Comparison of ENCODE assay signal across 8 cellular contexts in the genomic region with DNA sequence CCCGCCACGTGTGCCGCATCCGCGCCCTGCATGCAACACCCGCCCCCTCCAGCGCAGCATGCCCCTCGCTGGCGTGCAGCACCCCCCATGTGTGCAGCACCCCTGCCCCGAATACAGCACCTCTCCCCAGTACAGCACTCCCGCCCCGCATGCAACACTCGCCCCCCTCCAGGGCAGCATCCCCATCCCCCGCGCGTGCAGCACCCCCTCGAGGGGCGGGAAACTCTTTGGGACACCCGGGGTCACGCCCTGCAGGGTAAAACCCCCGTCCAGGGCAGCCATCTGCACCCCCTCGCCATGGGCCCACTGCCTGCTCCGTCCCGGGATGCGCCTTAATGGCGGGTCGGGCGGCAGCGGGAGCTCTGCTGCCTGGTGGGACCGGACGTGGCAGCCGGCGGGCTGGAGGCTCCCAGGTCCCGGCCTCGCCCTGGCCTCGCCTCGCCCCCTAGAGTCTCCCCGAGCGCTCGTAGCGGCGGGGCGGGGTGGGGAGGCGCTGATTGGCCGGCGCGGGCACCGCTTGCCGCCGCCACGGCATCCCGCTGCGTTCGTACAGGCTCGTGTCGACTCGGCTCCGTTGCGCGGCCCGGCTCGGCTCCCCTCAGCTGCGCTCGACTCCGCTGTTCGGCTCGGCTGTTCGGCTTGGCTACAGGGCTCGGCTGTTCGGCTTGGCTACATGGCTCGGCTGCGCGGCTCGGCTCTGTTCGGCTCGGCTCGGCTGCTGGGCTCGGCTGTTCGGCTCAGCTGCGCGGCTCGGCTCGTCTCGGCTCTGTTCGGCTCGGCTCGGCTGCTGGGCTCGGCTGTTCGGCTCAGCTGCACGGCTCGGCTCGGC. TPM values are rescaled to one million over a fixed set of nuclear protein-coding genes. Genes with fewer than 3 reads are reported as not detected.
A peak's percentile ranks its signal among the peaks of the same experiment; 100 is the strongest.
DNase-seq lines count a peak whose midpoint lies in the region; ATAC-seq and TF ChIP-seq lines count a peak whose summit lies in the region.

No MANE protein-coding gene starts in this region.

- H3K4me3 ChIP-seq in ovary = peak overlapping the region; percentile 48
- peak overlapping the region; percentile 77 for H3K4me3 ChIP-seq in thoracic aorta

- H3K36me3 ChIP-seq in ES-I3 (ENCODE audit: insufficient read depth, low read length) = no peaks in the 10 kb centered on the region
- H3K36me3 ChIP-seq in ovary = no peaks in the 10 kb centered on the region
- H3K36me3 ChIP-seq in thoracic aorta = no peaks in the 10 kb centered on the region

- TF ChIP-seq POLR2A in ovary (IDR thresholded peaks at IDR 0.05) = no peak

- TF ChIP-seq CTCF in ovary (IDR thresholded peaks at IDR 0.05) (no peak), thoracic aorta (IDR thresholded peaks at IDR 0.05) (no peak)

- POLR2A ChIA-PET in HEK293T (lab: Yijun Ruan, JAX) = interaction anchor here (0.6 to 1.8 kb wide), 4 partner anchors 8 to 127 kb away, joined by 3 to 5 read pairs (median 4); partner anchors contain the start of gene TOLLIP

- peak; percentile 98 for DNase-seq in HEK293T (ENCODE audit: extremely low spot score)
- peak; percentile 86 for DNase-seq in NCI-H1048 (lab: John Stamatoyannopoulos, UW)
- peak; percentile 73 for DNase-seq in SKM-1 (lab: John Stamatoyannopoulos, UW; ENCODE audit: unreplicated experiment)
- DNase-seq in activated naive CD8-positive, alpha-beta T cell treated with anti-CD3 and anti-CD28 coated beads, Interleukin-2, amount 50 U/mL, for 16 hours (ENCODE audit: low read depth, low spot score) = peak; percentile 92
- DNase-seq in Right ventricle myocardium superior = peak; percentile 98
- DNase-seq in ovary = peak; percentile 96 to 99 (median 98)
- peak; percentile 89 for DNase-seq in thoracic aorta (ENCODE audit: low spot score)

- H3K4me1 ChIP-seq in ES-I3 (ENCODE audit: insufficient read depth, low read length) (peaks cover 5% of the 10 kb centered on the region; the same call in 1 of the 2 replicates), ovary (ENCODE audit: insufficient read depth) (peaks cover 1% of the 10 kb centered on the region), thoracic aorta (ENCODE audit: control insufficient read depth in 1 of 2, low read depth in 2 of 2) (peaks cover 5 to 16% of the 10 kb centered on the region in 2 donors)

- H3K27me3 ChIP-seq in ovary = no peaks in the 10 kb centered on the region
- H3K27me3 ChIP-seq in thoracic aorta (replicated peaks; ENCODE audit: insufficient read depth) = peaks cover 5% of the 10 kb centered on the region

- 0 to 1% (median 1%) methylated on average over 63 to 92 of the region's 92 CpGs for WGBS in ovary, 3 donors

- H3K9ac ChIP-seq in ES-I3 (ENCODE audit: low read depth, low read length) = peak overlapping the region; percentile 75

- ATAC-seq in Right ventricle myocardium superior (ENCODE audit: poor library complexity) = peak; percentile 100
- ATAC-seq in thoracic aorta (ENCODE audit: insufficient number of reproducible peaks, low FRiP score, low read depth) = peak; percentile 97

- CTCF ChIA-PET in HEK293T (lab: Yijun Ruan, JAX) = interaction anchor here (0.6 kb wide), 1 partner anchor 613 kb away, joined by 3 read pairs; no protein-coding TSS in a partner anchor

- H3K9me3 ChIP-seq in ES-I3 (ENCODE audit: control insufficient read depth, insufficient read depth, low read length) (no peaks in the 10 kb centered on the region), ovary (no peaks in the 10 kb centered on the region), thoracic aorta (no peaks in the 10 kb centered on the region)

- no peak for TF ChIP-seq EP300 in ovary (IDR thresholded peaks at IDR 0.05)

- intact Hi-C loops in Right ventricle myocardium superior (cut with DNase I) (no loop called here), ovary (cut with DNase I) (no loop called here)

- H3K27ac ChIP-seq in ovary (peak overlapping the region; percentile 19 to 31), thoracic aorta (peak overlapping the region in 1 of 2 donors; percentile 39)

TF ChIP-seq in HEK293T, 16 proteins besides CTCF, POLR2A, EP300 and RAD21:
- TF ChIP-seq L3MBTL2 (conservative IDR thresholded peaks at IDR 0.05) (peak; percentile 81), HDGF (IDR thresholded peaks at IDR 0.05; ENCODE audit: borderline replicate concordance) (no peak), ELF4 (IDR thresholded peaks at IDR 0.05) (peak; percentile 29; the same call in 1 of the 2 replicates)

RNA-seq across cellular contexts. Expression of gene BRSK2, which starts 0.4 kb away (rescaled TPM):
- total RNA-seq in Right ventricle myocardium superior = 0.67 TPM
- 1 to 10 TPM in 3 of 7 donors, under 1 TPM in 4; 0.35 to 1.5 (median 0.68) TPM for total RNA-seq in ovary
- polyA plus RNA-seq in ovary = under 1 TPM; 0.22 to 0.52 TPM
- 1 to 10 TPM in 1 of 2 donors, not detected in 1; 1.2 TPM for total RNA-seq in thoracic aorta
